Comparison of ENCODE assay signal across 9 cellular contexts in the genomic region with DNA sequence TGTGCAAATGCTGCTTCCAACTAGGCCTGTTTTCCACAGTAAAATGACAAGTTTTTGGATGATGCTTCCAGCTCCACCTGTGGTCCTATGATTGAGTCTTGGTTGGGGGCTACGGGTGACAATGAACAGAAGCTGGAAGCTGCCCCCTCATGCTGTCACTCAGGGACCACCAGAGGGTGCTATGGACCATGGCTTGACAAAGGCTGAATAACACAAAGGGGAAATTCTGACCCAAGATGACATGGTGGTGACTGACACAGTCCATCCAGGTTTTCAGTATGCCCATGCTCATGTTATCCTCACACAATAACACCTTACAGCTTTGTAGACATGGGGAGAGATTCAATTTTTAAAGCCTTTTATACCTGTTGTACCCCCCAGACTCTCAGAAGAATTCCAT. TPM values are rescaled to one million over a fixed set of nuclear protein-coding genes. Genes with fewer than 3 reads are reported as not detected.
DNase-seq lines count a peak whose midpoint lies in the region; ATAC-seq and TF ChIP-seq lines count a peak whose summit lies in the region.
"Had no signal": no experiment of that assay in that cellular context is flagged by ENCODE, and none has a peak within 500 bp of the region (broad histone marks: within the 10 kb centered on the region; RNA-seq: fewer than 3 reads in every experiment).

No MANE protein-coding gene starts in this region.

- H3K4me1 Mint-ChIP-seq in mesothelial cell of epicardium: peaks cover 10% of the 10 kb centered on the region

- peak; percentile 5 for DNase-seq in NCI-H2171 treated with DMSO at 0.1 percent for 48 hours (lab: John Stamatoyannopoulos, UW)
- no peak for DNase-seq in NCI-H2171 (lab: John Stamatoyannopoulos, UW)
- peak; percentile 25 for DNase-seq in HT-29 (ENCODE audit: low spot score)
- DNase-seq in astrocyte of the spinal cord (ENCODE audit: low read depth, low spot score): no peak
- no peak for DNase-seq in mesothelial cell of epicardium (ENCODE audit: low spot score in 2 of 2, unreplicated experiment in 2 of 2)
- DNase-seq in T-helper 2 cell: no peak

- peaks cover 25% of the 10 kb centered on the region for H3K36me3 Mint-ChIP-seq in mesothelial cell of epicardium

- ATAC-seq in GM21737 (IDR thresholded peaks at IDR 0.05; ENCODE audit: unreplicated experiment) (no peak), HG02884 (IDR thresholded peaks at IDR 0.05; ENCODE audit: unreplicated experiment) (no peak)

- in situ Hi-C loops in astrocyte of the spinal cord (cut with HindIII; ENCODE audit: low sequenced_read_pairs): no loop called here

- H3K27me3 Mint-ChIP-seq in mesothelial cell of epicardium (ENCODE audit: low read depth): no peaks in the 10 kb centered on the region

- peak; percentile 54 for TF ChIP-seq CTCF in astrocyte of the spinal cord (IDR thresholded peaks at IDR 0.05; ENCODE audit: low read depth, low read length)
- peak; percentile 15 for TF ChIP-seq CTCF in mesothelial cell of epicardium (IDR thresholded peaks at IDR 0.05; ENCODE audit: unreplicated experiment)

- no peak overlapping the region for H3K4me3 Mint-ChIP-seq in mesothelial cell of epicardium

- H3K4me3 ChIP-seq in astrocyte of the spinal cord (ENCODE audit: low read depth, low read length): no peak overlapping the region
- H3K4me3 ChIP-seq: BLaER1 had no signal

- no peak overlapping the region for H3K27ac Mint-ChIP-seq in mesothelial cell of epicardium

- peaks cover 25% of the 10 kb centered on the region for H3K9me3 Mint-ChIP-seq in mesothelial cell of epicardium

RNA-seq across cellular contexts. Expression of gene SAP30L, which starts 23.9 kb away (rescaled TPM):
- total RNA-seq in HT-29 (2014; rRNA removed; shearing (Covaris generic)): 28.1 and 41.0 TPM in 2 replicates
- total RNA-seq in mesothelial cell of epicardium: 32.9 to 36.2 TPM (median 34.8 TPM) in 3 replicates

RNA-seq across cellular contexts. Expression of gene HAND1, which starts 56.2 kb away (rescaled TPM):
- not detected in 2 replicates for total RNA-seq in HT-29 (2014; rRNA removed; shearing (Covaris generic))
- total RNA-seq in mesothelial cell of epicardium: 16.5 to 19.3 TPM (median 16.9 TPM) in 3 replicates

Comparison
In these comparisons a context has a peak if more than half of its experiments do, and no peak if none do; other contexts are left out.
1. DNase-seq: peak in NCI-H2171 treated with DMSO at 0.1 percent for 48 hours (single experiment) and HT-29 (single experiment); none in NCI-H2171 (single experiment), astrocyte of the spinal cord (single experiment), mesothelial cell of epicardium (0 of 2) and T-helper 2 cell (0 of 5).
2. RNA of gene HAND1, which starts 56.2 kb away (total RNA-seq): 16.5 to 19.3 TPM in mesothelial cell of epicardium; not detected in HT-29; every median in the first group is over 10 times any median in the second.